Comparison of ENCODE assay signal across 13 cellular contexts in the genomic region with DNA sequence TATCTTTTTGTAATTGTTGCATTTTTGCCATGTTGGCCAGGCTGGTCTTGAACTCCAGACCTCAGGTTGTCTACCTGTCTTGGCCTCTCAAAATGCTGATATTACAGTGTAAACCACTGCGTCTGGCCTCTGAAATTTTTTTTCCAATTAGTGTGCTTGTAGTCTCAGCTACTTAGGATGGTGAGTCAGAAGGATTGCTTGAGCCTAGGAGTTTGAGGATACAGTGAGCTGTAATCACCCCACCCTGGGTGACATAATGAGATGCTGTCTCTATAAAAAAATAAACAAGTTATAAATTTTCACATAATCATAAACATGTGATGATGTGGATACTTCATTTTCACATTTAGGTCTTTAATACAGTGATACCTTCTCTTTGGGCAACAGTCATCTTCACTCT.
DNase-seq lines count a peak whose midpoint lies in the region; ATAC-seq and TF ChIP-seq lines count a peak whose summit lies in the region.
"Had no signal": no experiment of that assay in that cellular context is flagged by ENCODE, and none has a peak within 500 bp of the region (broad histone marks: within the 10 kb centered on the region; RNA-seq: fewer than 3 reads in every experiment).

No MANE protein-coding gene starts in this region.

- no peak overlapping the region for H3K4me3 Mint-ChIP-seq in HFFc6
- H3K4me3 Mint-ChIP-seq: CD8-positive, alpha-beta memory T cell; GM23338 had no signal

- TF ChIP-seq CTCF in HFFc6 (IDR thresholded peaks at IDR 0.05), result no peak

- no peak overlapping the region for H3K27ac Mint-ChIP-seq in HFFc6
- H3K27ac Mint-ChIP-seq: CD8-positive, alpha-beta memory T cell; GM23338 had no signal

- no peaks in the 10 kb centered on the region; the same call in 1 of the 2 replicates for H3K27me3 Mint-ChIP-seq in HFFc6 (ENCODE audit: insufficient read depth)
- H3K27me3 Mint-ChIP-seq: CD8-positive, alpha-beta memory T cell had no signal

- H3K36me3 Mint-ChIP-seq in HFFc6 (ENCODE audit: low read depth), result peaks cover 15% of the 10 kb centered on the region; the same call in 1 of the 2 replicates
- H3K36me3 Mint-ChIP-seq: CD8-positive, alpha-beta memory T cell had no signal

- ATAC-seq in GM21825 (IDR thresholded peaks at IDR 0.05; ENCODE audit: unreplicated experiment) (no peak), HG03095 (IDR thresholded peaks at IDR 0.05; ENCODE audit: unreplicated experiment) (no peak)
- ATAC-seq: A549, GM23338 had no signal

- DNase-seq in EH (ENCODE audit: low read depth) (peak; percentile 48), amniotic epithelial cell (ENCODE audit: low read depth) (peak; percentile 5), fibroblast of peridontal ligament (ENCODE audit: extremely low read depth) (peak; percentile 43), HFFc6 (no peak)
- DNase-seq in activated T-cell treated with anti-CD3 and anti-CD28 coated beads, Interleukin-2, amount 50 U/mL, for 1 hour, result no peak
- DNase-seq: AML-193; CD8-positive, alpha-beta memory T cell; GF-D8; H7 had no signal

- no peaks in the 10 kb centered on the region for H3K9me3 Mint-ChIP-seq in HFFc6
- H3K9me3 Mint-ChIP-seq: CD8-positive, alpha-beta memory T cell had no signal

- peaks cover 6% of the 10 kb centered on the region; the same call in 1 of the 2 replicates for H3K4me1 Mint-ChIP-seq in HFFc6 (ENCODE audit: low read depth)
- H3K4me1 Mint-ChIP-seq: CD8-positive, alpha-beta memory T cell had no signal

Comparison
In these comparisons a context has a peak if more than half of its experiments do, and no peak if none do; other contexts are left out.
1. DNase-seq: peak in EH (single experiment), amniotic epithelial cell (single experiment) and fibroblast of peridontal ligament (single experiment); none in activated T-cell treated with anti-CD3 and anti-CD28 coated beads, Interleukin-2, amount 50 U/mL, for 1 hour (single experiment) and HFFc6 (single experiment).